30 cellular contexts compared by ENCODE assay signal in the genomic region with DNA sequence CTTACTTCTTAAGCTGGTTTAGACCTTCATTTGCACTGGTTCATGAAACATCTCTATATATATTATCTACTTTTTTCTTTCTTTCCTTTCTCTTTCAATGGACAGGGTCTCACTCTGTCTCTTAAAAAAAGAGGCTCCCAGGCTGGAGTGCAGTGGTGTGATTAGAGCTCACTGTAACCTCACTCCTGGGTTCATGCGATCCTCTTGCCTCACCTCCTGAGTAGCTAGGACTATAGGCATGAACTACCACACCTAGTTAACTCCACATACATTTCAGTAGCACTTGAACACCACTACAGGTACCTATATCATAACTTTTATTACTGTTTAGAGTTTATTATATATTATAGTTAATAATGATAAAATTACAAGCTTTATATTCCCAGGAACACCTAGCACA.
"Had no signal": no experiment of that assay in that cellular context is flagged by ENCODE, and none has a peak within 500 bp of the region (broad histone marks: within the 10 kb centered on the region; RNA-seq: fewer than 3 reads in every experiment).

No MANE protein-coding gene starts in this region.

- ATAC-seq: left colon; left lung; lower lobe of right lung; naive thymus-derived CD8-positive, alpha-beta T cell; pancreas; right cardiac atrium; sciatic nerve; stimulated activated memory B cell treated with anti-CD40 and anti-IgM and Interleukin-4, amounts not matched to agents 10 μg/mL and 1 μg/mL and 100 μg/mL, for 72 hours; stimulated activated naive CD8-positive, alpha-beta T cell treated with anti-CD3 and anti-CD28 coated beads, Interleukin-15, amount 100 ng/mL, for 72 hours had no signal

- H3K9me3 Mint-ChIP-seq: naive thymus-derived CD8-positive, alpha-beta T cell; nephron; neural crest cell; stimulated activated memory B cell treated with anti-CD40 and anti-IgM and Interleukin-4, amounts not matched to agents 10 μg/mL and 1 μg/mL and 100 μg/mL, for 72 hours; stimulated activated naive CD8-positive, alpha-beta T cell treated with anti-CD3 and anti-CD28 coated beads, Interleukin-15, amount 100 ng/mL, for 72 hours; type B pancreatic cell had no signal

- H3K36me3 ChIP-seq: prostate gland had no signal

- H3K4me3 ChIP-seq: left lung, lower lobe of right lung, pancreas, prostate gland, skin epidermis, tibial nerve, uterus had no signal

- H3K4me1 ChIP-seq: left lung, lower lobe of right lung, pancreas, prostate gland, tibial nerve, uterus had no signal

- DNase-seq: hypothalamus; kidney glomerular epithelial cell; left colon; left lung; lower lobe of right lung; mammary epithelial cell; mesenchymal stem cell; naive thymus-derived CD8-positive, alpha-beta T cell; nucleus accumbens; pancreas; posterior cingulate gyrus; retina; right cardiac atrium; stimulated activated CD4-positive, alpha-beta T cell treated with anti-CD3 and anti-CD28 coated beads, Interleukin-12 subunit alpha, Interleukin-12 subunit beta, amount 100 ng/mL, for 4 hours; stimulated activated CD4-positive, alpha-beta T cell treated with anti-CD3 and anti-CD28 coated beads, Interleukin-15, amount 100 ng/mL, for 24 hours; stimulated activated CD4-positive, alpha-beta T cell treated with anti-CD3 and anti-CD28 coated beads, Interleukin-4, amount 100 ng/mL, for 24 hours; stimulated activated CD8-positive, alpha-beta memory T cell treated with anti-CD3 and anti-CD28 coated beads, Interleukin-4, amount 100 ng/mL, for 48 hours; stimulated activated naive CD4-positive, alpha-beta T cell treated with Interleukin-2 at 50 U/mL for 16 hours; stimulated activated naive CD8-positive, alpha-beta T cell treated with anti-CD3 and anti-CD28 coated beads, Interleukin-15, amount 100 ng/mL, for 72 hours; substantia nigra; uterus had no signal

- FAIRE-seq: keratinocyte, pancreas had no signal

- H3K4me3 Mint-ChIP-seq: naive thymus-derived CD8-positive, alpha-beta T cell; nephron; neural crest cell; stimulated activated memory B cell treated with anti-CD40 and anti-IgM and Interleukin-4, amounts not matched to agents 10 μg/mL and 1 μg/mL and 100 μg/mL, for 72 hours; stimulated activated naive CD8-positive, alpha-beta T cell treated with anti-CD3 and anti-CD28 coated beads, Interleukin-15, amount 100 ng/mL, for 72 hours; type B pancreatic cell had no signal

- H3K27me3 ChIP-seq: left lung, pancreas, tibial nerve, uterus had no signal

- H3K27ac Mint-ChIP-seq: naive thymus-derived CD8-positive, alpha-beta T cell; nephron; stimulated activated memory B cell treated with anti-CD40 and anti-IgM and Interleukin-4, amounts not matched to agents 10 μg/mL and 1 μg/mL and 100 μg/mL, for 72 hours; stimulated activated naive CD8-positive, alpha-beta T cell treated with anti-CD3 and anti-CD28 coated beads, Interleukin-15, amount 100 ng/mL, for 72 hours; type B pancreatic cell had no signal

- H3K4me1 Mint-ChIP-seq: naive thymus-derived CD8-positive, alpha-beta T cell; nephron; neural crest cell; stimulated activated memory B cell treated with anti-CD40 and anti-IgM and Interleukin-4, amounts not matched to agents 10 μg/mL and 1 μg/mL and 100 μg/mL, for 72 hours; stimulated activated naive CD8-positive, alpha-beta T cell treated with anti-CD3 and anti-CD28 coated beads, Interleukin-15, amount 100 ng/mL, for 72 hours had no signal

- H3K27me3 Mint-ChIP-seq: naive thymus-derived CD8-positive, alpha-beta T cell; stimulated activated memory B cell treated with anti-CD40 and anti-IgM and Interleukin-4, amounts not matched to agents 10 μg/mL and 1 μg/mL and 100 μg/mL, for 72 hours; stimulated activated naive CD8-positive, alpha-beta T cell treated with anti-CD3 and anti-CD28 coated beads, Interleukin-15, amount 100 ng/mL, for 72 hours; type B pancreatic cell had no signal

- H3K9me3 ChIP-seq: left lung, lower lobe of right lung, pancreas, prostate gland, tibial nerve, uterus had no signal

- H3K27ac ChIP-seq: left lung, lower lobe of right lung, pancreas, prostate gland, skin epidermis, tibial nerve, uterus had no signal
